ENCODE assay signal across 8 cellular contexts in genomic region chr17:68101992-68102758, GRCh38.
DNase-seq lines count a peak whose midpoint lies in the region; FAIRE-seq and TF ChIP-seq lines count a peak whose summit lies in the region.

No MANE protein-coding gene starts in this region.

- H4K20me1 ChIP-seq in astrocyte (ENCODE audit: insufficient read depth, low read length), result peaks cover 6% of the 10 kb centered on the region

- H3K27ac Mint-ChIP-seq in astrocyte (ENCODE audit: unreplicated experiment), result peak overlapping the region; percentile 87

- no peaks in the 10 kb centered on the region for H3K9me3 Mint-ChIP-seq in astrocyte (ENCODE audit: unreplicated experiment)

- no peaks in the 10 kb centered on the region for H3K36me3 Mint-ChIP-seq in astrocyte (ENCODE audit: low read depth, unreplicated experiment)

- H3K36me3 ChIP-seq in astrocyte (ENCODE audit: insufficient read depth, low read length), result no peaks in the 10 kb centered on the region

- no peak for TF ChIP-seq POLR2A in GM12892 (IDR thresholded peaks at IDR 0.05; ENCODE audit: low read depth, low read length)

- peaks cover 3% of the 10 kb centered on the region for H3K4me1 Mint-ChIP-seq in astrocyte (ENCODE audit: low read depth, unreplicated experiment)

- peak; percentile 21 for FAIRE-seq in GM12892 (lab: Jason Lieb, UNC)
- FAIRE-seq in astrocyte (lab: Jason Lieb, UNC), result no peak
- no peak for FAIRE-seq in D721Med (lab: Jason Lieb, UNC)

- H3K9me3 ChIP-seq in astrocyte (ENCODE audit: insufficient read depth, low read depth, low read length), result no peaks in the 10 kb centered on the region
- H3K9me3 ChIP-seq in iPS-18c (ENCODE audit: control insufficient read depth, insufficient read depth, low read length), result no peaks in the 10 kb centered on the region

- peak overlapping the region; percentile 95 for H3K4me2 ChIP-seq in astrocyte (ENCODE audit: low read length)

- H2AFZ ChIP-seq in astrocyte (ENCODE audit: low read depth, low read length), result peak overlapping the region; percentile 96

- H3K4me3 ChIP-seq in astrocyte (ENCODE audit: insufficient read depth, low read depth, low read length), result peak overlapping the region; percentile 66
- peak overlapping the region; percentile 71 for H3K4me3 ChIP-seq in iPS-18c (ENCODE audit: insufficient read depth, low read depth, low read length)
- peak overlapping the region; percentile 59 to 98 (median 70) for H3K4me3 ChIP-seq in skin epidermis

- DNase-seq in GM12892 (ENCODE audit: insufficient read length), result no peak
- peak; percentile 67 for DNase-seq in NCI-H69 (lab: John Stamatoyannopoulos, UW)
- DNase-seq in astrocyte (ENCODE audit: low read depth), result no peak
- no peak for DNase-seq in OCI-M2 (lab: John Stamatoyannopoulos, UW; ENCODE audit: unreplicated experiment)
- no peak for DNase-seq in D721Med (ENCODE audit: insufficient read length, low spot score)
- no peak for DNase-seq in occipital lobe (lab: John Stamatoyannopoulos, UW)

- H3K4me3 Mint-ChIP-seq in astrocyte (ENCODE audit: unreplicated experiment), result peak overlapping the region; percentile 95

- peaks cover 4% of the 10 kb centered on the region for H3K4me1 ChIP-seq in astrocyte (ENCODE audit: insufficient read depth, low read length)

- H3K27ac ChIP-seq in astrocyte (ENCODE audit: low read depth, low read length) (no peak overlapping the region), skin epidermis (peak overlapping the region; percentile 60 to 98 (median 86))

- H3K9ac ChIP-seq in astrocyte (ENCODE audit: low read length), result peak overlapping the region; percentile 85

- H3K27me3 ChIP-seq in astrocyte (ENCODE audit: insufficient read depth, low read length), result no peaks in the 10 kb centered on the region

- H3K79me2 ChIP-seq in astrocyte (ENCODE audit: insufficient read depth, low read length), result peaks cover 20% of the 10 kb centered on the region

- TF ChIP-seq CTCF in astrocyte (IDR thresholded peaks at IDR 0.05; ENCODE audit: insufficient read depth, low read depth, low read length), result no peak
- no peak for TF ChIP-seq CTCF in D721Med (IDR thresholded peaks at IDR 0.05; ENCODE audit: insufficient read depth, missing control alignments)

- no peaks in the 10 kb centered on the region for H3K27me3 Mint-ChIP-seq in astrocyte (ENCODE audit: low read depth, unreplicated experiment)
